9 cellular contexts compared by ENCODE assay signal in the genomic region with DNA sequence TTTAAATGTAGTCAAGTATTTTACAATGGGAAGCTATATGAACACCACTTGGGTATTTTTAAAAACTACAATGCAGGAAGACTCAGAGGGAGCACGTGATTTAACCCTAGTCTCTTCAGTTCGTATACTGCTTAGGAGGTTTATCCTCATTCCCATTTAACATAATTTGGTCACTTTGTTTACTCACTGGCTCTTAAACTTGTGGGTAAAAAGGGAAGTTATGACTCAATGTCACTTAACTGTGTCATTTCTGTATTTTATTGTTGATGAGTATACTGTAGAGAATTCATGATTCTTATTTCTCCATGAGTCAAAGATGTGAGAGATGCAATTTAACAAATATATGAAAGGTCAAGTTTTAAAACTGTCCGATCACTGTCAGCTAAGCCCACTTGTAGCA. TPM values are rescaled to one million over a fixed set of nuclear protein-coding genes. Genes with fewer than 3 reads are reported as not detected.
A peak's percentile ranks its signal among the peaks of the same experiment; 100 is the strongest.
DNase-seq lines count a peak whose midpoint lies in the region; ATAC-seq and TF ChIP-seq lines count a peak whose summit lies in the region.
"Had no signal": no experiment of that assay in that cellular context is flagged by ENCODE, and none has a peak within 500 bp of the region (broad histone marks: within the 10 kb centered on the region; RNA-seq: fewer than 3 reads in every experiment).

No MANE protein-coding gene starts in this region.

- H3K4ac ChIP-seq in mesenchymal stem cell (ENCODE audit: low read depth in 1 of 2, low read length in 2 of 2), result no peak overlapping the region

- H2AK5ac ChIP-seq in mesenchymal stem cell (ENCODE audit: low read length, severe bottlenecking), result no peak overlapping the region

- H3K27ac ChIP-seq in mesenchymal stem cell (ENCODE audit: low read length, poor library complexity, severe bottlenecking), result no peak overlapping the region
- H3K27ac ChIP-seq: esophagus muscularis mucosa had no signal

- peak; percentile 22 for DNase-seq in GM10248 (ENCODE audit: extremely low spot score)
- peak; percentile 51 to 80 for DNase-seq in SW 1271 (lab: John Stamatoyannopoulos, UW)
- peak; percentile 89 for DNase-seq in mesenchymal stem cell
- no peak for DNase-seq in KG1 (lab: John Stamatoyannopoulos, UW)
- no peak for DNase-seq in NCI-H1105 treated with DMSO at 0.1 percent for 48 hours (lab: John Stamatoyannopoulos, UW)
- DNase-seq in NCI-H2227 (lab: John Stamatoyannopoulos, UW; ENCODE audit: unreplicated experiment), result no peak
- no peak for DNase-seq in DMS 273 (lab: John Stamatoyannopoulos, UW; ENCODE audit: unreplicated experiment)

- no peak overlapping the region for H2AFZ ChIP-seq in mesenchymal stem cell (ENCODE audit: low read depth, low read length)

- no peak overlapping the region for H3K4me2 ChIP-seq in mesenchymal stem cell (ENCODE audit: low read length, poor library complexity, severe bottlenecking)

- H2BK5ac ChIP-seq in mesenchymal stem cell (ENCODE audit: low read depth, low read length, poor library complexity, severe bottlenecking), result no peak overlapping the region

- no peak overlapping the region for H4K8ac ChIP-seq in mesenchymal stem cell (ENCODE audit: low read length)

- H3K4me3 ChIP-seq in mesenchymal stem cell (ENCODE audit: insufficient read depth in 1 of 2, low read depth in 1 of 2, low read length in 2 of 2), result no peak overlapping the region
- H3K4me3 ChIP-seq: esophagus muscularis mucosa had no signal

- H3K79me1 ChIP-seq in mesenchymal stem cell (replicated peaks; ENCODE audit: low read length, poor library complexity, severe bottlenecking), result peaks cover 7% of the 10 kb centered on the region

- peak overlapping the region; percentile 61 for H3K9ac ChIP-seq in mesenchymal stem cell (ENCODE audit: low read length)

- H3K9me3 ChIP-seq in mesenchymal stem cell (ENCODE audit: control insufficient read depth, low read length), result no peaks in the 10 kb centered on the region
- H3K9me3 ChIP-seq: esophagus muscularis mucosa had no signal

- H2BK15ac ChIP-seq in mesenchymal stem cell (ENCODE audit: low read depth, poor library complexity, severe bottlenecking), result no peak overlapping the region

- CTCF ChIA-PET in GM10248 (lab: Yijun Ruan, JAX), result interaction anchor here (1.4 to 1.5 kb wide), 2 partner anchors 12 to 14 kb away, joined by 3 read pairs; no protein-coding TSS in a partner anchor

- no peak overlapping the region for H3K18ac ChIP-seq in mesenchymal stem cell (ENCODE audit: low read depth in 1 of 2, low read length in 2 of 2)

- no peaks in the 10 kb centered on the region for H3K27me3 ChIP-seq in mesenchymal stem cell (ENCODE audit: control insufficient read depth in 1 of 2, insufficient read depth in 1 of 2, low read length in 2 of 2)
- H3K27me3 ChIP-seq: esophagus muscularis mucosa had no signal

- peak; percentile 92 for ATAC-seq in HG02870 (IDR thresholded peaks at IDR 0.05; ENCODE audit: unreplicated experiment)

- H2BK120ac ChIP-seq in mesenchymal stem cell (ENCODE audit: low read depth, low read length), result no peak overlapping the region

- H3K36me3 ChIP-seq in mesenchymal stem cell (ENCODE audit: control insufficient read depth in 1 of 2, insufficient read depth in 2 of 2, low read depth in 1 of 2, low read length in 2 of 2), result peaks cover 9 to 55% of the 10 kb centered on the region in 2 experiments

- H4K91ac ChIP-seq in mesenchymal stem cell (ENCODE audit: low read length), result no peak overlapping the region

- no peaks in the 10 kb centered on the region for H3K4me1 ChIP-seq in mesenchymal stem cell (ENCODE audit: control insufficient read depth, insufficient read depth, low read depth, low read length)

- no peak overlapping the region for H3K23ac ChIP-seq in mesenchymal stem cell (ENCODE audit: low read length in 2 of 2)

- WGBS in mesenchymal stem cell, result no CpG with 5 or more reads among the region's 3 CpGs

- TF ChIP-seq CTCF in GM10248 (IDR thresholded peaks at IDR 0.05; ENCODE audit: control extremely low read depth, extremely low read depth, low read depth, missing control alignments), result no peak

- H3K14ac ChIP-seq in mesenchymal stem cell (ENCODE audit: low read length in 2 of 2), result no peak overlapping the region

- POLR2A ChIA-PET in GM10248 (lab: Yijun Ruan, JAX), result interaction anchor here (0.6 kb wide), 1 partner anchor 757 kb away, joined by 6 read pairs; no protein-coding TSS in a partner anchor

- H2BK12ac ChIP-seq in mesenchymal stem cell (ENCODE audit: low read length in 2 of 2), result no peak overlapping the region

RNA-seq across cellular contexts. Expression of a gene that starts 48.2 kb away (rescaled TPM):
- 36.6 TPM for polyA plus RNA-seq in mesenchymal stem cell (2013, experiment 1 of 2)
- 33.8 TPM for polyA plus RNA-seq in mesenchymal stem cell (2013, experiment 2 of 2)

Comparison
In these comparisons a context has a peak if more than half of its experiments do, and no peak if none do; other contexts are left out.
1. DNase-seq: peak in GM10248 (single experiment), SW 1271 (2 of 2) and mesenchymal stem cell (single experiment); none in KG1 (single experiment), NCI-H1105 treated with DMSO at 0.1 percent for 48 hours (single experiment), NCI-H2227 (single experiment) and DMS 273 (single experiment).